ENCODE assay signal across 2 cellular contexts in genomic region chr5:4797445-4797844, GRCh38.
"Had no signal": no experiment of that assay in that cellular context is flagged by ENCODE, and none has a peak within 500 bp of the region (broad histone marks: within the 10 kb centered on the region; RNA-seq: fewer than 3 reads in every experiment).

No MANE protein-coding gene starts in this region.

- DNase-seq: GDM1 had no signal

- ATAC-seq: GM12878 had no signal

- H3K4me3 ChIP-seq: GM12878 had no signal
